Comparison of ENCODE assay signal across 20 cellular contexts in genomic region chr2:238456966-238457926, GRCh38.
"Had no signal": no experiment of that assay in that cellular context is flagged by ENCODE, and none has a peak within 500 bp of the region (broad histone marks: within the 10 kb centered on the region; RNA-seq: fewer than 3 reads in every experiment).

No MANE protein-coding gene starts in this region.

- H3K27ac ChIP-seq: foreskin keratinocyte, lower lobe of right lung, suprapubic skin, transverse colon, vagina had no signal

- DNase-seq: activated CD4-positive, alpha-beta T cell treated with anti-CD3 and anti-CD28 coated beads, Interleukin-2, amount 50 U/mL, for 4 hours; activated CD8-positive, alpha-beta memory T cell treated with anti-CD3 and anti-CD28 coated beads, Interleukin-2, amount 10 ng/mL, durations not matched to agents 7 days and 5 days; activated naive CD8-positive, alpha-beta T cell treated with anti-CD3 and anti-CD28 coated beads, Interleukin-2, amount 10 ng/mL, durations not matched to agents 7 days and 5 days; amygdala; effector CD8-positive, alpha-beta T cell; foreskin keratinocyte; hippocampal formation; lower lobe of right lung; SK-N-SH; stimulated activated CD4-positive, alpha-beta T cell treated with anti-CD3 and anti-CD28 coated beads, Interleukin-12 subunit alpha, Interleukin-12 subunit beta, amount 100 ng/mL, for 4 hours; stimulated activated CD4-positive, alpha-beta T cell treated with anti-CD3 and anti-CD28 coated beads, Interleukin-1b, Interleukin-23, amount 100 ng/mL, for 48 hours; transverse colon had no signal

- H3K9me3 Mint-ChIP-seq: natural killer cell treated with Interleukin-12 subunit alpha and Interleukin-12 subunit beta and Interleukin-15 and Interleukin-18, amount 100 ng/mL, for 72 hours had no signal

- H3K27me3 Mint-ChIP-seq: dendritic cell treated with granulocyte-macrophage colony-stimulating factor and Interleukin-4, amounts not matched to agents 40 ng/mL and 50 ng/mL, for 4 days; natural killer cell treated with Interleukin-12 subunit alpha and Interleukin-12 subunit beta and Interleukin-15 and Interleukin-18, amount 100 ng/mL, for 72 hours; stimulated activated naive CD8-positive, alpha-beta T cell treated with anti-CD3 and anti-CD28 coated beads, Interleukin-15, Interleukin-2, amounts not matched to agents 100 ng/mL and 50 ng/mL, for 24 hours had no signal

- H3K4me1 ChIP-seq: foreskin keratinocyte, lower lobe of right lung had no signal

- H3K9ac ChIP-seq: SK-N-SH had no signal

- H3K4me3 Mint-ChIP-seq: activated CD8-positive, alpha-beta memory T cell treated with anti-CD3 and anti-CD28 coated beads, Interleukin-2, amount 10 ng/mL, durations not matched to agents 7 days and 5 days; activated naive CD8-positive, alpha-beta T cell treated with anti-CD3 and anti-CD28 coated beads, Interleukin-2, amount 10 ng/mL, durations not matched to agents 7 days and 5 days; dendritic cell treated with granulocyte-macrophage colony-stimulating factor and Interleukin-4, amounts not matched to agents 40 ng/mL and 50 ng/mL, for 4 days; natural killer cell treated with Interleukin-12 subunit alpha and Interleukin-12 subunit beta and Interleukin-15 and Interleukin-18, amount 100 ng/mL, for 72 hours; stimulated activated naive CD8-positive, alpha-beta T cell treated with anti-CD3 and anti-CD28 coated beads, Interleukin-15, Interleukin-2, amounts not matched to agents 100 ng/mL and 50 ng/mL, for 24 hours; T-helper 2 cell treated with Interferon-gamma antibody and Interleukin-4, amounts not matched to agents 5 μg/mL and 100 μg/mL, for 36 hours had no signal

- H3K27me3 ChIP-seq: esophagus muscularis mucosa, foreskin keratinocyte, suprapubic skin, transverse colon, vagina had no signal

- H3K36me3 ChIP-seq: transverse colon had no signal

- H3K27ac Mint-ChIP-seq: activated CD8-positive, alpha-beta memory T cell treated with anti-CD3 and anti-CD28 coated beads, Interleukin-2, amount 10 ng/mL, durations not matched to agents 7 days and 5 days; activated naive CD8-positive, alpha-beta T cell treated with anti-CD3 and anti-CD28 coated beads, Interleukin-2, amount 10 ng/mL, durations not matched to agents 7 days and 5 days; dendritic cell treated with granulocyte-macrophage colony-stimulating factor and Interleukin-4, amounts not matched to agents 40 ng/mL and 50 ng/mL, for 4 days; natural killer cell treated with Interleukin-12 subunit alpha and Interleukin-12 subunit beta and Interleukin-15 and Interleukin-18, amount 100 ng/mL, for 72 hours; stimulated activated naive CD8-positive, alpha-beta T cell treated with anti-CD3 and anti-CD28 coated beads, Interleukin-15, Interleukin-2, amounts not matched to agents 100 ng/mL and 50 ng/mL, for 24 hours; T-helper 2 cell treated with Interferon-gamma antibody and Interleukin-4, amounts not matched to agents 5 μg/mL and 100 μg/mL, for 36 hours had no signal

- H3K9me3 ChIP-seq: lower lobe of right lung, SK-N-SH, suprapubic skin, transverse colon had no signal

- H3K4me1 Mint-ChIP-seq: activated naive CD8-positive, alpha-beta T cell treated with anti-CD3 and anti-CD28 coated beads, Interleukin-2, amount 10 ng/mL, durations not matched to agents 7 days and 5 days had no signal

- ATAC-seq: activated CD4-positive, CD25-positive, alpha-beta regulatory T cell treated with anti-CD3 and anti-CD28 coated beads, Interleukin-2, amount 50 U/mL, for 24 hours; activated CD8-positive, alpha-beta memory T cell treated with anti-CD3 and anti-CD28 coated beads, Interleukin-2, amount 10 ng/mL, durations not matched to agents 7 days and 5 days; foreskin keratinocyte; lower lobe of right lung had no signal

- H3K4me3 ChIP-seq: esophagus muscularis mucosa, lower lobe of right lung, suprapubic skin, transverse colon, vagina had no signal
